In genomic region chr4:181960384-181960783, GRCh38 we compare ENCODE assay signal across 33 cellular contexts.
"Had no signal": no experiment of that assay in that cellular context is flagged by ENCODE, and none has a peak within 500 bp of the region (broad histone marks: within the 10 kb centered on the region; RNA-seq: fewer than 3 reads in every experiment).

No MANE protein-coding gene starts in this region.

- H3K4me3 ChIP-seq: adrenal gland, cardiac muscle cell, MG63 had no signal

- H3K4me1 Mint-ChIP-seq: activated CD4-positive, alpha-beta memory T cell treated with anti-CD3 and anti-CD28 coated beads, Interleukin-2, amount 10 ng/mL, durations not matched to agents 7 days and 5 days; activated CD8-positive, alpha-beta memory T cell treated with anti-CD3 and anti-CD28 coated beads, Interleukin-2, amount 10 ng/mL, durations not matched to agents 7 days and 5 days; activated naive CD4-positive, alpha-beta T cell treated with anti-CD3 and anti-CD28 coated beads, Interleukin-2, amount 50 U/mL, for 24 hours; activated naive CD8-positive, alpha-beta T cell treated with anti-CD3 and anti-CD28 coated beads, Interleukin-2, amount 10 ng/mL, durations not matched to agents 7 days and 5 days; central memory CD8-positive, alpha-beta T cell had no signal

- H3K9me3 Mint-ChIP-seq: activated CD4-positive, alpha-beta memory T cell treated with anti-CD3 and anti-CD28 coated beads, Interleukin-2, amount 10 ng/mL, durations not matched to agents 7 days and 5 days; activated naive CD4-positive, alpha-beta T cell treated with anti-CD3 and anti-CD28 coated beads, Interleukin-2, amount 50 U/mL, for 24 hours; activated naive CD8-positive, alpha-beta T cell treated with anti-CD3 and anti-CD28 coated beads, Interleukin-2, amount 10 ng/mL, durations not matched to agents 7 days and 5 days had no signal

- H3K36me3 ChIP-seq: adrenal gland, brain microvascular endothelial cell, cardiac muscle cell, MG63, WERI-Rb-1 had no signal

- H3K27me3 ChIP-seq: adrenal gland, brain microvascular endothelial cell, MG63 had no signal

- H3K9me3 ChIP-seq: adrenal gland, MG63 had no signal

- DNase-seq: activated CD4-positive, alpha-beta memory T cell treated with anti-CD3 and anti-CD28 coated beads, Interleukin-2, amount 10 ng/mL, durations not matched to agents 7 days and 5 days; activated CD4-positive, alpha-beta T cell treated with anti-CD3 and anti-CD28 coated beads for 1 hour; activated CD4-positive, alpha-beta T cell treated with anti-CD3 and anti-CD28 coated beads for 48 hours; activated CD4-positive, CD25-positive, alpha-beta regulatory T cell; activated CD8-positive, alpha-beta memory T cell treated with anti-CD3 and anti-CD28 coated beads for 24 hours; activated CD8-positive, alpha-beta memory T cell treated with anti-CD3 and anti-CD28 coated beads, Interleukin-2, amount 10 ng/mL, durations not matched to agents 7 days and 5 days; activated CD8-positive, alpha-beta memory T cell treated with anti-CD3 and anti-CD28 coated beads, Interleukin-2, amount 50 U/mL, for 48 hours; activated effector memory CD4-positive, alpha-beta T cell treated with anti-CD3 and anti-CD28 coated beads, Interleukin-2, amount 50 U/mL, for 16 hours; activated naive CD4-positive, alpha-beta T cell; activated naive CD8-positive, alpha-beta T cell treated with anti-CD3 and anti-CD28 coated beads, Interleukin-2, amount 10 ng/mL, durations not matched to agents 7 days and 5 days; activated T-cell treated with anti-CD3 and anti-CD28 coated beads, Interleukin-2, amount 50 U/mL, for 48 hours; adrenal gland; anterior cingulate cortex; brain microvascular endothelial cell; Karpas-422; MG63; NCI-H1048; NCI-H1105 treated with DMSO at 0.1 percent for 48 hours; NCI-H1436; NCI-H1694 treated with DMSO at 0.1 percent for 48 hours; NCI-H2029; NCI-H345; NCI-H524 treated with DMSO at 0.1 percent for 48 hours; SHP77 treated with DMSO at 0.1 percent for 48 hours; SW 1271; T-helper 1 cell; T-helper 2 cell; T-helper 9 cell; WERI-Rb-1 had no signal

- H3K27ac Mint-ChIP-seq: activated CD4-positive, alpha-beta memory T cell treated with anti-CD3 and anti-CD28 coated beads, Interleukin-2, amount 10 ng/mL, durations not matched to agents 7 days and 5 days; activated CD8-positive, alpha-beta memory T cell treated with anti-CD3 and anti-CD28 coated beads, Interleukin-2, amount 10 ng/mL, durations not matched to agents 7 days and 5 days; activated naive CD4-positive, alpha-beta T cell treated with anti-CD3 and anti-CD28 coated beads, Interleukin-2, amount 50 U/mL, for 24 hours; activated naive CD8-positive, alpha-beta T cell treated with anti-CD3 and anti-CD28 coated beads, Interleukin-2, amount 10 ng/mL, durations not matched to agents 7 days and 5 days had no signal

- H3K27me3 Mint-ChIP-seq: activated CD4-positive, alpha-beta memory T cell treated with anti-CD3 and anti-CD28 coated beads, Interleukin-2, amount 10 ng/mL, durations not matched to agents 7 days and 5 days; activated CD8-positive, alpha-beta memory T cell treated with anti-CD3 and anti-CD28 coated beads, Interleukin-2, amount 10 ng/mL, durations not matched to agents 7 days and 5 days; activated naive CD4-positive, alpha-beta T cell treated with anti-CD3 and anti-CD28 coated beads, Interleukin-2, amount 50 U/mL, for 24 hours; activated naive CD8-positive, alpha-beta T cell treated with anti-CD3 and anti-CD28 coated beads, Interleukin-2, amount 10 ng/mL, durations not matched to agents 7 days and 5 days; central memory CD8-positive, alpha-beta T cell had no signal

- H3K27ac ChIP-seq: adrenal gland, cardiac muscle cell, WERI-Rb-1 had no signal

- H3K4me3 Mint-ChIP-seq: activated CD4-positive, alpha-beta memory T cell treated with anti-CD3 and anti-CD28 coated beads, Interleukin-2, amount 10 ng/mL, durations not matched to agents 7 days and 5 days; activated CD8-positive, alpha-beta memory T cell treated with anti-CD3 and anti-CD28 coated beads, Interleukin-2, amount 10 ng/mL, durations not matched to agents 7 days and 5 days; activated naive CD4-positive, alpha-beta T cell treated with anti-CD3 and anti-CD28 coated beads, Interleukin-2, amount 50 U/mL, for 24 hours; activated naive CD8-positive, alpha-beta T cell treated with anti-CD3 and anti-CD28 coated beads, Interleukin-2, amount 10 ng/mL, durations not matched to agents 7 days and 5 days; central memory CD8-positive, alpha-beta T cell had no signal

- H3K36me3 Mint-ChIP-seq: activated CD8-positive, alpha-beta memory T cell treated with anti-CD3 and anti-CD28 coated beads, Interleukin-2, amount 10 ng/mL, durations not matched to agents 7 days and 5 days; activated naive CD4-positive, alpha-beta T cell treated with anti-CD3 and anti-CD28 coated beads, Interleukin-2, amount 50 U/mL, for 24 hours; activated naive CD8-positive, alpha-beta T cell treated with anti-CD3 and anti-CD28 coated beads, Interleukin-2, amount 10 ng/mL, durations not matched to agents 7 days and 5 days had no signal

- ATAC-seq: activated CD8-positive, alpha-beta memory T cell treated with anti-CD3 and anti-CD28 coated beads, Interleukin-2, amount 10 ng/mL, durations not matched to agents 7 days and 5 days; Panc1 had no signal
